Comparison of ENCODE assay signal across 14 cellular contexts in genomic region chr15:29935296-29936020, GRCh38.
A peak's percentile ranks its signal among the peaks of the same experiment; 100 is the strongest.
DNase-seq lines count a peak whose midpoint lies in the region; ATAC-seq, FAIRE-seq and TF ChIP-seq lines count a peak whose summit lies in the region.
"Had no signal": no experiment of that assay in that cellular context is flagged by ENCODE, and none has a peak within 500 bp of the region (broad histone marks: within the 10 kb centered on the region; RNA-seq: fewer than 3 reads in every experiment).

No MANE protein-coding gene starts in this region.

- no peak overlapping the region for H2BK15ac ChIP-seq in H1 (ENCODE audit: low read length)

- no peaks in the 10 kb centered on the region for H3K9me3 ChIP-seq in DOHH2 (ENCODE audit: control insufficient read depth, insufficient read depth, low read length)
- H3K9me3 ChIP-seq in H1 (ENCODE audit: insufficient read depth in 2 of 2, low read depth in 1 of 2, low read length in 1 of 2), result no peaks in the 10 kb centered on the region

- POLR2A ChIA-PET in H1 (lab: Charles Lee; ENCODE audit: partially characterized antibody), result no interaction called here

- H3K27ac ChIP-seq in DOHH2 (ENCODE audit: low read depth, low read length), result no peak overlapping the region
- no peak overlapping the region for H3K27ac ChIP-seq in H1 (ENCODE audit: low read depth, low read length)

- no peak overlapping the region for H3K4me2 ChIP-seq in DOHH2 (ENCODE audit: low read length)
- H3K4me2 ChIP-seq in H1 (ENCODE audit: insufficient read depth in 1 of 2, low read depth in 2 of 2, low read length in 2 of 2), result no peak overlapping the region

- TF ChIP-seq CTCF in DOHH2 (IDR thresholded peaks at IDR 0.05; ENCODE audit: low read depth, low read length, poor library complexity, severe bottlenecking) (peak; percentile 41), H1 (IDR thresholded peaks at IDR 0.05; ENCODE audit: control extremely low read depth in 1 of 3, insufficient read depth in 1 of 3, low read depth in 1 of 3, low read length in 3 of 3) (peak; percentile 60 to 73 (median 62))

- H3F3A ChIP-seq in DOHH2 (ENCODE audit: control insufficient read depth, insufficient read depth), result no peaks in the 10 kb centered on the region

- H3K27me3 ChIP-seq in DOHH2 (ENCODE audit: control insufficient read depth, low read length) (peaks cover 3% of the 10 kb centered on the region), H1 (replicated peaks in 1 of 4; ENCODE audit: control insufficient read depth in 3 of 4, extremely low read depth in 1 of 4, insufficient read depth in 3 of 4, low read length in 3 of 4) (no peaks in the 10 kb centered on the region)

- H4K8ac ChIP-seq in H1 (ENCODE audit: extremely low read depth, insufficient read depth, low read length), result no peak overlapping the region

- H2AFZ ChIP-seq in H1 (ENCODE audit: low read length), result no peak overlapping the region

- no peak overlapping the region for H3K56ac ChIP-seq in H1 (replicated peaks; ENCODE audit: insufficient read length, low read depth, low read length)

- no peak overlapping the region for H4K5ac ChIP-seq in H1 (ENCODE audit: insufficient read length, low read depth, low read length)

- FAIRE-seq in H1 (lab: Jason Lieb, UNC) (peak; percentile 76), GM19239 (lab: Jason Lieb, UNC) (no peak)
- FAIRE-seq: HTR-8/SVneo had no signal

- no peak for TF ChIP-seq POLR2A in H1 (IDR thresholded peaks at IDR 0.05; ENCODE audit: control extremely low read depth in 1 of 2, low read depth in 2 of 2, low read length in 2 of 2)

- H3K79me2 ChIP-seq in DOHH2 (ENCODE audit: control insufficient read depth, low read length) (no peaks in the 10 kb centered on the region), H1 (ENCODE audit: control insufficient read depth in 1 of 2, insufficient read depth in 2 of 2, low read length in 2 of 2) (no peaks in the 10 kb centered on the region)

- no peak overlapping the region for H3K4me3 ChIP-seq in DOHH2 (ENCODE audit: low read length)
- no peak overlapping the region for H3K4me3 ChIP-seq in H1 (ENCODE audit: extremely low read depth in 1 of 4, insufficient read depth in 2 of 4, low read depth in 3 of 4, low read length in 4 of 4)

- H4K91ac ChIP-seq in H1 (replicated peaks; ENCODE audit: insufficient read length, low read length), result no peak overlapping the region

- H3K14ac ChIP-seq in H1 (ENCODE audit: insufficient read length), result no peak overlapping the region

- TF ChIP-seq EP300 in H1 (IDR thresholded peaks at IDR 0.05; ENCODE audit: borderline replicate concordance in 1 of 2, low read depth in 2 of 2, low read length in 2 of 2), result no peak

- H2AK5ac ChIP-seq in H1 (ENCODE audit: low read depth, low read length), result no peak overlapping the region

- H3K9me2 ChIP-seq in DOHH2 (replicated peaks; ENCODE audit: control insufficient read depth, low read length), result no peaks in the 10 kb centered on the region

- no peak overlapping the region for H3K23ac ChIP-seq in H1 (ENCODE audit: insufficient read length)

- no peaks in the 10 kb centered on the region for H3K23me2 ChIP-seq in H1 (ENCODE audit: low read depth, low read length)

- no peak overlapping the region for H3K4ac ChIP-seq in H1 (replicated peaks; ENCODE audit: insufficient read length, low read depth, low read length)

- H3K18ac ChIP-seq in H1 (ENCODE audit: extremely low read depth, low read length), result no peak overlapping the region

- H4K20me1 ChIP-seq in DOHH2 (ENCODE audit: control insufficient read depth, insufficient read depth, low read depth, low read length) (no peaks in the 10 kb centered on the region), H1 (replicated peaks in 1 of 2; ENCODE audit: control insufficient read depth in 1 of 2, insufficient read depth in 2 of 2, low read length in 2 of 2) (no peaks in the 10 kb centered on the region)

- H2BK120ac ChIP-seq in H1 (replicated peaks; ENCODE audit: low read depth, low read length), result no peak overlapping the region

- WGBS in H1 (ENCODE audit: extremely low coverage in 1 of 2, insufficient coverage in 1 of 2, insufficient read length in 1 of 2, insufficient replicate concordance in 2 of 2, low coverage in 1 of 2, low lambda C conversion rate in 2 of 2, missing lambda C conversion rate in 1 of 2), 2 experiments, result 74% methylated on average over 3 of the region's 3 CpGs; no CpG with 5 or more reads in 1 of the 2 experiments

- CTCF ChIA-PET in H1 (lab: Charles Lee; ENCODE audit: partially characterized antibody), result interaction anchor here (0.6 to 3.4 kb wide), 5 partner anchors 10 to 142 kb away, joined by 3 to 25 read pairs (median 3); no protein-coding TSS in a partner anchor

- H3K79me1 ChIP-seq in H1 (ENCODE audit: low read depth, low read length), result no peaks in the 10 kb centered on the region

- no peak overlapping the region; the same call in 1 of the 2 replicates for H2BK20ac ChIP-seq in H1 (ENCODE audit: low read length)

- peak overlapping the region; percentile 31; the same call in 1 of the 2 replicates for H2BK12ac ChIP-seq in H1 (ENCODE audit: low read depth, low read length)

- TF ChIP-seq RAD21 in H1 (IDR thresholded peaks at IDR 0.05 in 1 of 2, conservative IDR thresholded peaks at IDR 0.05 in 1 of 2; ENCODE audit: low read depth in 2 of 2, low read length in 2 of 2), result peak; percentile 76 to 79

- H3K36me3 ChIP-seq in DOHH2 (ENCODE audit: control insufficient read depth, low read length), result no peaks in the 10 kb centered on the region
- no peaks in the 10 kb centered on the region for H3K36me3 ChIP-seq in H1 (ENCODE audit: control insufficient read depth in 2 of 4, insufficient read depth in 4 of 4, low read length in 3 of 4)

- no peaks in the 10 kb centered on the region for H3K4me1 ChIP-seq in DOHH2 (ENCODE audit: control insufficient read depth, low read length)
- no peaks in the 10 kb centered on the region for H3K4me1 ChIP-seq in H1 (replicated peaks in 1 of 4; ENCODE audit: control insufficient read depth in 3 of 4, insufficient read depth in 4 of 4, low read length in 3 of 4)

- ATAC-seq in GM21423 (IDR thresholded peaks at IDR 0.05; ENCODE audit: unreplicated experiment), result no peak
- ATAC-seq: T-cell had no signal

- DNase-seq in NAMALWA (ENCODE audit: low spot score) (peak; percentile 13), H1 (ENCODE audit: low read depth in 1 of 2, low spot score in 2 of 2) (no peak), midbrain (lab: John Stamatoyannopoulos, UW) (peak; percentile 46), GM19239 (ENCODE audit: insufficient read length, low spot score) (no peak), inferior parietal cortex (ENCODE audit: extremely low spot score) (no peak), GF-D8 (lab: John Stamatoyannopoulos, UW) (no peak)
- DNase-seq: activated CD8-positive, alpha-beta memory T cell treated with anti-CD3 and anti-CD28 coated beads, Interleukin-2, amount 50 U/mL, for 48 hours; cerebellar nuclear complex; DND-41; NCI-H226 had no signal

- no peak overlapping the region for H3K9ac ChIP-seq in H1 (replicated peaks in 1 of 4; ENCODE audit: extremely low read depth in 1 of 4, low read depth in 3 of 4, low read length in 3 of 4)

- no peak overlapping the region for H2BK5ac ChIP-seq in H1 (ENCODE audit: low read depth, low read length)

TF ChIP-seq in H1, 55 proteins besides CTCF, POLR2A, EP300 and RAD21:
- TF ChIP-seq TEAD4 (IDR thresholded peaks at IDR 0.05; ENCODE audit: low read depth, low read length), result 0 out of 2 replicates have a peak, but pooled peaks have one; percentile 28
- no peak for TF ChIP-seq CBX5 (IDR thresholded peaks at IDR 0.05; ENCODE audit: low read depth, low read length)
- no peak for TF ChIP-seq BACH1 (IDR thresholded peaks at IDR 0.05; ENCODE audit: low read length)
- no peak for TF ChIP-seq PHF8 (conservative IDR thresholded peaks at IDR 0.05; ENCODE audit: low read depth, low read length)
- TF ChIP-seq KDM4A (IDR thresholded peaks at IDR 0.05; ENCODE audit: low read depth, low read length, severe bottlenecking), result no peak
- no peak for TF ChIP-seq SRF (IDR thresholded peaks at IDR 0.05; ENCODE audit: low read depth, low read length)
- peak; percentile 43; the same call in 1 of the 2 replicates for TF ChIP-seq CEBPB (IDR thresholded peaks at IDR 0.05; ENCODE audit: low read depth, low read length)
- TF ChIP-seq RNF2 (IDR thresholded peaks at IDR 0.05; ENCODE audit: borderline replicate concordance, low read depth, low read length, missing control alignments, poor library complexity, severe bottlenecking), result no peak
- TF ChIP-seq ZNF274 (IDR thresholded peaks at IDR 0.05; ENCODE audit: borderline replicate concordance, extremely low read depth, low read length), result no peak
- no peak for TF ChIP-seq RXRA (IDR thresholded peaks at IDR 0.05; ENCODE audit: insufficient read depth, low read depth, low read length)

Comparison
In these comparisons a context has a peak if more than half of its experiments do, and no peak if none do; other contexts are left out.
1. DNase-seq: peak in NAMALWA (single experiment) and midbrain (single experiment); none in H1 (0 of 2), GM19239 (single experiment), inferior parietal cortex (single experiment) and GF-D8 (single experiment).